In the genomic region with DNA sequence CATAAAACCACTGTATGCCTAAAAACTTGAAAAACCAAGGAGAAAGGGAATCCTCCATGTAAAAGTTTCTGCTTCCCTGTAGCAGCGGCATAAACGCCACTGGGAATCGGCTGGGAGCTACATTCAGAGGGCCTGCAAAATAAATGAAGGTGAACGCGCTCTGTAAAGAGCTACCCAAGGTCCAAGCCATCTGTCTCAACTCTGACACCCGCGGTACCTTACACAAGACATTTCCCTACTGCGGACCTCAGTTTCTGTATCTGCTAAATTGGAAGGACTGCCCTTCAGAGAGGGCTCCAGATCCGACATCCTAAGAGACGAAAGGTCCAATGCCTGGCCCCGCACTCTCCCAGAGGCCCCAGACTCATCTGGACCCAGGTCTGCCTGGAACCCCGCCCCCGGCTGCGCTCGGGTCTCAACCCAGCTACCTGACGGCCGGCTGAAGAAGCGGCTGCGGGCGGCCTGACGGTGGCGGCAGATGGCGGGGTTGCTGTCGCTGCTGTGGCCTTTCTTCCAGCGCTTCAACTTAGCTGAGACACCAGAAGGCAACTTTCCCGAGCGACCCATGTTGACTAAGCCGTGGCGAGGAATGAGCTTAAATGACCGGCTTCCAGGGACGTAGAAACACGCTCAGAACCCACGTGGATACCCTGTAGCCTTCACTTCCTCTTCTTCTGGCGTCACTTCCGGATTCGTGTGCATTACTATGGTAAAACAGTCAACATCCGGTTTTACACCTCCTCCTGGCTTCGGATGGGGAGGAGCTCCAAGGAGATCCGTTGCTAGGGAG, we compare ENCODE assay signal across 8 cellular contexts. TPM values are rescaled to one million over a fixed set of nuclear protein-coding genes. Genes with fewer than 3 reads are reported as not detected.
A peak's percentile ranks its signal among the peaks of the same experiment; 100 is the strongest.
DNase-seq lines count a peak whose midpoint lies in the region; ATAC-seq, FAIRE-seq and TF ChIP-seq lines count a peak whose summit lies in the region.

A gene with protein sequence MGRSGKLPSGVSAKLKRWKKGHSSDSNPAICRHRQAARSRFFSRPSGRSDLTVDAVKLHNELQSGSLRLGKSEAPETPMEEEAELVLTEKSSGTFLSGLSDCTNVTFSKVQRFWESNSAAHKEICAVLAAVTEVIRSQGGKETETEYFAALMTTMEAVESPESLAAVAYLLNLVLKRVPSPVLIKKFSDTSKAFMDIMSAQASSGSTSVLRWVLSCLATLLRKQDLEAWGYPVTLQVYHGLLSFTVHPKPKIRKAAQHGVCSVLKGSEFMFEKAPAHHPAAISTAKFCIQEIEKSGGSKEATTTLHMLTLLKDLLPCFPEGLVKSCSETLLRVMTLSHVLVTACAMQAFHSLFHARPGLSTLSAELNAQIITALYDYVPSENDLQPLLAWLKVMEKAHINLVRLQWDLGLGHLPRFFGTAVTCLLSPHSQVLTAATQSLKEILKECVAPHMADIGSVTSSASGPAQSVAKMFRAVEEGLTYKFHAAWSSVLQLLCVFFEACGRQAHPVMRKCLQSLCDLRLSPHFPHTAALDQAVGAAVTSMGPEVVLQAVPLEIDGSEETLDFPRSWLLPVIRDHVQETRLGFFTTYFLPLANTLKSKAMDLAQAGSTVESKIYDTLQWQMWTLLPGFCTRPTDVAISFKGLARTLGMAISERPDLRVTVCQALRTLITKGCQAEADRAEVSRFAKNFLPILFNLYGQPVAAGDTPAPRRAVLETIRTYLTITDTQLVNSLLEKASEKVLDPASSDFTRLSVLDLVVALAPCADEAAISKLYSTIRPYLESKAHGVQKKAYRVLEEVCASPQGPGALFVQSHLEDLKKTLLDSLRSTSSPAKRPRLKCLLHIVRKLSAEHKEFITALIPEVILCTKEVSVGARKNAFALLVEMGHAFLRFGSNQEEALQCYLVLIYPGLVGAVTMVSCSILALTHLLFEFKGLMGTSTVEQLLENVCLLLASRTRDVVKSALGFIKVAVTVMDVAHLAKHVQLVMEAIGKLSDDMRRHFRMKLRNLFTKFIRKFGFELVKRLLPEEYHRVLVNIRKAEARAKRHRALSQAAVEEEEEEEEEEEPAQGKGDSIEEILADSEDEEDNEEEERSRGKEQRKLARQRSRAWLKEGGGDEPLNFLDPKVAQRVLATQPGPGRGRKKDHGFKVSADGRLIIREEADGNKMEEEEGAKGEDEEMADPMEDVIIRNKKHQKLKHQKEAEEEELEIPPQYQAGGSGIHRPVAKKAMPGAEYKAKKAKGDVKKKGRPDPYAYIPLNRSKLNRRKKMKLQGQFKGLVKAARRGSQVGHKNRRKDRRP (N-terminal part only) (minus strand): TSS at position 676 of the 790 bp plus-strand sequence. CDS start 109 bp downstream, at position 567.

- no peaks in the 10 kb centered on the region for H3K9me3 Mint-ChIP-seq in chondrocyte (ENCODE audit: low read depth)

- H3K4me2 ChIP-seq in BLaER1: peak within 1 kb of the TSS; percentile 95

- H3K4me1 ChIP-seq in BLaER1: peaks cover 27% of the 10 kb centered on the region
- H3K4me1 ChIP-seq in kidney (ENCODE audit: control insufficient read depth in 1 of 2, insufficient read depth in 1 of 2, low read depth in 1 of 2, low read length in 2 of 2): peaks cover 6 to 7% of the 10 kb centered on the region in 2 donors

- TF ChIP-seq CTCF in chondrocyte (IDR thresholded peaks at IDR 0.05) (peak; percentile 56), kidney (IDR thresholded peaks at IDR 0.05; ENCODE audit: borderline replicate concordance, extremely low read depth, insufficient read depth) (no peak)

- H3K36me3 ChIP-seq in BLaER1: peaks cover 25% of the 10 kb centered on the region
- peaks cover 4 to 7% of the 10 kb centered on the region in 2 donors for H3K36me3 ChIP-seq in kidney (ENCODE audit: control insufficient read depth in 1 of 2, insufficient read depth in 2 of 2, low read length in 2 of 2)

- H3K4me3 ChIP-seq in BLaER1 (peak within 1 kb of the TSS; percentile 82), kidney (ENCODE audit: low read length in 2 of 2) (peak within 1 kb of the TSS; percentile 71 to 81)

- H4K20me1 ChIP-seq in BLaER1: no peaks in the 10 kb centered on the region

- H3K27me3 ChIP-seq in BLaER1: no peaks in the 10 kb centered on the region

- peak within 1 kb of the TSS; percentile 91 for H3K4me3 Mint-ChIP-seq in chondrocyte (ENCODE audit: unreplicated experiment)

- intact Hi-C loops in kidney (cut with DNase I): no loop called here

- H3K27ac ChIP-seq in BLaER1 (peak within 1 kb of the TSS; percentile 59), kidney (ENCODE audit: low read depth in 2 of 2, low read length in 2 of 2) (peak within 1 kb of the TSS; percentile 39 to 66)

- ATAC-seq in HG03432 (IDR thresholded peaks at IDR 0.05; ENCODE audit: unreplicated experiment): peak; percentile 98
- peak; percentile 97 to 98 for ATAC-seq in activated CD4-positive, CD25-positive, alpha-beta regulatory T cell treated with anti-CD3 and anti-CD28 coated beads, Interleukin-2, amount 50 U/mL, for 24 hours

- peak within 1 kb of the TSS; percentile 74 for H3K9ac ChIP-seq in BLaER1
- peak within 1 kb of the TSS; percentile 2 to 80 for H3K9ac ChIP-seq in kidney (ENCODE audit: low read length in 2 of 2)

- TF ChIP-seq POLR2A in GM19193 (IDR thresholded peaks at IDR 0.05; ENCODE audit: extremely low read depth, insufficient read depth, insufficient read length): peak; percentile 66

- H3K9me3 ChIP-seq in BLaER1: no peaks in the 10 kb centered on the region
- no peaks in the 10 kb centered on the region for H3K9me3 ChIP-seq in kidney (ENCODE audit: control insufficient read depth in 1 of 2, low read length in 2 of 2)

- H3K36me3 Mint-ChIP-seq in chondrocyte (ENCODE audit: low read depth): peaks cover 4% of the 10 kb centered on the region

- H3K27me3 Mint-ChIP-seq in chondrocyte (ENCODE audit: low read depth): no peaks in the 10 kb centered on the region

- DNase-seq in NCI-H460 (ENCODE audit: extremely low read depth, low read depth) (peak; percentile 99), chondrocyte (ENCODE audit: low spot score) (no peak), kidney (peak; percentile 82)
- peak; percentile 78 for DNase-seq in stimulated activated CD4-positive, alpha-beta T cell treated with anti-CD3 and anti-CD28 coated beads, Interleukin-15, amount 100 ng/mL, for 48 hours (ENCODE audit: low read depth in 2 of 2)

- peak within 1 kb of the TSS; percentile 98 for H3K27ac Mint-ChIP-seq in chondrocyte (ENCODE audit: unreplicated experiment)

- peaks cover 13% of the 10 kb centered on the region for H3K4me1 Mint-ChIP-seq in chondrocyte (ENCODE audit: low read depth)

- FAIRE-seq in kidney (lab: Jason Lieb, UNC): peak; percentile 96

RNA-seq across cellular contexts. Expression of the gene that starts here (rescaled TPM):
- 62.6 and 66.8 TPM in 2 replicates for total RNA-seq in NCI-H460 (2014; rRNA removed; shearing (Covaris generic))
- 63.3 and 88.3 TPM in 2 replicates for polyA plus RNA-seq in NCI-H460 (2014; cell fraction: nucleus; rRNA removed)
- 22.1 to 42.8 TPM (median 28.3 TPM) in 3 replicates for total RNA-seq in chondrocyte
- total RNA-seq in kidney: 30.0 TPM
- 9.7 TPM for polyA plus RNA-seq in kidney (ENCODE audit: insufficient read depth, low read depth, low replicate concordance)
